Comparison of ENCODE assay signal across 12 cellular contexts in the genomic region with DNA sequence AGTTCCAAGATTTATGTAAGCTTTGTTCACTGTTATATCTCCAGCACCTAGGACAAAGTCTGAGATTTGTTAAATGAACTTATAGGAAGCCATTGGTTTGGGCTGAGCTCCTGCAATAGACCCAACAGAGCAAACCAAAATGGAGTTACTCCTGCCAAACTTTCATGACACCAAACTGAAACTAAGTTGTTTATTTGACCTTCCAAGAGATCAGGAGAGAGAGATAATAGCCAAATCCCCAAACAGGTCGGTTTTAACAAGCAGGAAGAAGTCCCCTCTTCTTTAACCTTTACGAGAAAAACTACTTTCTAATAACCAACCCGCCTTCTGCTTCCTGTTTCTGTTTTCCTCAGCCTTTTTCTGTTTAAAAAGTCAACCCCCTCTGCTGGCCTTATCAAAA. TPM values are rescaled to one million over a fixed set of nuclear protein-coding genes. Genes with fewer than 3 reads are reported as not detected.
A peak's percentile ranks its signal among the peaks of the same experiment; 100 is the strongest.
DNase-seq lines count a peak whose midpoint lies in the region; ATAC-seq and TF ChIP-seq lines count a peak whose summit lies in the region.
"Had no signal": no experiment of that assay in that cellular context is flagged by ENCODE, and none has a peak within 500 bp of the region (broad histone marks: within the 10 kb centered on the region; RNA-seq: fewer than 3 reads in every experiment).

No MANE protein-coding gene starts in this region.

- H3F3A ChIP-seq in SU-DHL-6 (ENCODE audit: insufficient read depth), result no peaks in the 10 kb centered on the region

- no peaks in the 10 kb centered on the region for H3K79me2 ChIP-seq in SU-DHL-6 (ENCODE audit: insufficient read depth, low read length)

- peak overlapping the region; percentile 32 for H2AFZ ChIP-seq in SU-DHL-6 (ENCODE audit: low read depth, low read length, severe bottlenecking)

- POLR2A ChIA-PET in GM10248 (lab: Yijun Ruan, JAX), result no interaction called here

- H3K27me3 Mint-ChIP-seq in memory B cell, result no peaks in the 10 kb centered on the region

- H3K4me1 Mint-ChIP-seq in memory B cell, result peaks cover 14% of the 10 kb centered on the region

- intact Hi-C loops in sciatic nerve (cut with DNase I), result no loop called here

- H3K36me3 Mint-ChIP-seq in memory B cell, result no peaks in the 10 kb centered on the region

- H3K36me3 ChIP-seq in SU-DHL-6 (ENCODE audit: low read length), result no peaks in the 10 kb centered on the region

- peak; percentile 58 for DNase-seq in GM10248 (ENCODE audit: extremely low spot score)
- DNase-seq in memory B cell (ENCODE audit: low spot score in 2 of 2), result no peak
- DNase-seq in NCI-H2171 (lab: John Stamatoyannopoulos, UW), result no peak
- no peak for DNase-seq in sciatic nerve (ENCODE audit: low spot score)
- DNase-seq in putamen (ENCODE audit: low spot score), result no peak
- DNase-seq: H9, psoas muscle had no signal

- no peaks in the 10 kb centered on the region for H3K9me3 ChIP-seq in SU-DHL-6 (ENCODE audit: insufficient read depth, low read length)
- H3K9me3 ChIP-seq: psoas muscle had no signal

- no peak overlapping the region for H3K27ac ChIP-seq in SU-DHL-6 (ENCODE audit: low read depth, low read length)
- H3K27ac ChIP-seq: psoas muscle had no signal

- H3K4me3 Mint-ChIP-seq in memory B cell, result no peak overlapping the region
- H3K4me3 Mint-ChIP-seq: H9 had no signal

- no peak overlapping the region for H3K4me2 ChIP-seq in SU-DHL-6 (ENCODE audit: low read depth, low read length, poor library complexity, severe bottlenecking)

- H3K27me3 ChIP-seq in SU-DHL-6 (ENCODE audit: low read length), result no peaks in the 10 kb centered on the region

- no peaks in the 10 kb centered on the region for H3K9me3 Mint-ChIP-seq in memory B cell
- H3K9me3 Mint-ChIP-seq: H9 had no signal

- no peak overlapping the region for H3K4me3 ChIP-seq in SU-DHL-6 (ENCODE audit: insufficient read depth, low read length, poor library complexity, severe bottlenecking)
- H3K4me3 ChIP-seq: psoas muscle had no signal

- CTCF ChIA-PET in GM10248 (lab: Yijun Ruan, JAX), result interaction anchor here (0.7 to 4.2 kb wide), 5 partner anchors 9 to 47 kb away, joined by 3 to 20 read pairs (median 4); no protein-coding TSS in a partner anchor

- peak; percentile 9 for TF ChIP-seq CTCF in GM10248 (IDR thresholded peaks at IDR 0.05; ENCODE audit: control extremely low read depth, extremely low read depth, low read depth, missing control alignments)
- TF ChIP-seq CTCF in SU-DHL-6 (IDR thresholded peaks at IDR 0.05; ENCODE audit: insufficient read depth, low read length, poor library complexity, severe bottlenecking), result no peak

- H3K27ac Mint-ChIP-seq in memory B cell, result peak overlapping the region; percentile 1

- H3K9me2 ChIP-seq in SU-DHL-6 (replicated peaks; ENCODE audit: insufficient read depth, low read length), result no peaks in the 10 kb centered on the region

- ATAC-seq in GM19455 (IDR thresholded peaks at IDR 0.05; ENCODE audit: unreplicated experiment) (peak; percentile 56), memory B cell (ENCODE audit: low read depth) (peak; percentile 41), GM19035 (IDR thresholded peaks at IDR 0.05; ENCODE audit: unreplicated experiment) (no peak), sciatic nerve (no peak)
- ATAC-seq: psoas muscle had no signal

- no peak overlapping the region for H3K9ac ChIP-seq in SU-DHL-6 (ENCODE audit: low read length)

- H4K20me1 ChIP-seq in SU-DHL-6 (ENCODE audit: low read depth, low read length), result no peaks in the 10 kb centered on the region

RNA-seq across cellular contexts. Expression of a gene that starts 54.9 kb away (rescaled TPM):
- not detected for total RNA-seq in sciatic nerve
- total RNA-seq: dermis microvascular lymphatic vessel endothelial cell, LHCN-M2, psoas muscle had no signal

Comparison
In these comparisons a context has a peak if more than half of its experiments do, and no peak if none do; other contexts are left out.
1. ATAC-seq: peak in GM19455 (single experiment) and memory B cell (single experiment); none in GM19035 (single experiment) and sciatic nerve (single experiment).